ENCODE assay signal across 31 cellular contexts in genomic region chr5:79529110-79529509, GRCh38.
"Had no signal": no experiment of that assay in that cellular context is flagged by ENCODE, and none has a peak within 500 bp of the region (broad histone marks: within the 10 kb centered on the region; RNA-seq: fewer than 3 reads in every experiment).

No MANE protein-coding gene starts in this region.

- H3K36me3 ChIP-seq: adrenal gland, esophagus muscularis mucosa, heart left ventricle, stomach, suprapubic skin, tibial artery, WERI-Rb-1 had no signal

- H3K9me3 ChIP-seq: body of pancreas had no signal

- ATAC-seq: activated CD4-positive, CD25-positive, alpha-beta regulatory T cell treated with anti-CD3 and anti-CD28 coated beads, Interleukin-2, amount 50 U/mL, for 24 hours; body of pancreas; foreskin keratinocyte; heart left ventricle; naive thymus-derived CD4-positive, alpha-beta T cell; right cardiac atrium; stimulated activated naive B cell treated with anti-CD40 and anti-IgM and Interleukin-4, amounts not matched to agents 10 μg/mL and 1 μg/mL and 100 μg/mL, for 72 hours had no signal

- DNase-seq: activated CD4-positive, alpha-beta T cell treated with anti-CD3 and anti-CD28 coated beads for 48 hours; activated CD4-positive, alpha-beta T cell treated with anti-CD3 and anti-CD28 coated beads, Interleukin-2, amount 50 U/mL, for 48 hours; activated CD8-positive, alpha-beta memory T cell treated with anti-CD3 and anti-CD28 coated beads for 24 hours; activated effector memory CD4-positive, alpha-beta T cell treated with anti-CD3 and anti-CD28 coated beads, Interleukin-2, amount 50 U/mL, for 16 hours; activated naive CD4-positive, alpha-beta T cell treated with anti-CD3 and anti-CD28 coated beads for 36 hours; activated naive CD8-positive, alpha-beta T cell treated with anti-CD3 and anti-CD28 coated beads for 36 hours; activated T-cell treated with anti-CD3 and anti-CD28 coated beads, Interleukin-2, amount 50 U/mL, for 1 hour; body of pancreas; dermis blood vessel endothelial cell; effector CD4-positive, alpha-beta T cell; foreskin keratinocyte; heart left ventricle; hypothalamus; immature natural killer cell; kidney; midbrain; naive thymus-derived CD4-positive, alpha-beta T cell; occipital lobe; posterior cingulate gyrus; right cardiac atrium; stimulated activated CD4-positive, alpha-beta T cell treated with anti-CD3 and anti-CD28 coated beads, Interleukin-15, amount 100 ng/mL, for 24 hours; stimulated activated CD4-positive, alpha-beta T cell treated with anti-CD3 and anti-CD28 coated beads, Interleukin-2, amount 100 ng/mL, for 24 hours; stimulated activated naive B cell treated with anti-CD40 and anti-IgM and Interleukin-4, amounts not matched to agents 10 μg/mL and 1 μg/mL and 100 μg/mL, for 72 hours; stomach; tibial artery; WERI-Rb-1 had no signal

- FAIRE-seq: colon, kidney had no signal

- H3K27ac ChIP-seq: adrenal gland, body of pancreas, esophagus muscularis mucosa, foreskin keratinocyte, heart left ventricle, stomach, suprapubic skin, tibial artery, WERI-Rb-1 had no signal

- H3K4me1 ChIP-seq: adrenal gland, body of pancreas, esophagus muscularis mucosa, foreskin keratinocyte, heart left ventricle, stomach, suprapubic skin, tibial artery had no signal

- H3K4me3 ChIP-seq: adrenal gland, body of pancreas, esophagus muscularis mucosa, heart left ventricle, stomach, suprapubic skin, tibial artery had no signal

- H3K27me3 ChIP-seq: adrenal gland, body of pancreas, esophagus muscularis mucosa, heart left ventricle, stomach, suprapubic skin, tibial artery had no signal
